2 cellular contexts compared by ENCODE assay signal in the genomic region with DNA sequence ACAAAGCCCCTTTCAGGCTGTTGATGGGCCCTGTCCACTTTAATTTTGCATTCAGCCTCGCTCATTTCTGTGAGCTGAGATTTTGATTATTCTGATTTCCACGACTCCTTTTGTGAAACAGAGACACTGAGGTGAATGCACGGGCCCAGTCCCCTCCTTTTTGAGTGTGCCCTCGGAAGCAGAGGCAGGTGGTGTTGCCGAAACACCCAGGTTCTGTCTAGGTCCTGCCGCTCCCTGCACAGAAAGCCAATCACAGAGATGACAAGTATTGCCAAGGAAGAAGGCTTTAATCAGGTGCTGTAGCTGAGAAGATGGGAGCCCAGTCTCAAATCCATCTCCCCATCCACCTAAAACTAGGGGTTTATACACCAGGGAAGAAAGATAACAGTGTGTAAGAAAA.
TF ChIP-seq lines count a peak whose summit lies in the region.

No MANE protein-coding gene starts in this region.

TF ChIP-seq in GM23338, 12 proteins besides CTCF, POLR2A, EP300 and RAD21:
- TF ChIP-seq NANOG (IDR thresholded peaks at IDR 0.05; ENCODE audit: borderline replicate concordance) (no peak), POLR2AphosphoS5 (IDR thresholded peaks at IDR 0.05; ENCODE audit: low read depth) (no peak)
- TF ChIP-seq, protein P1, sequence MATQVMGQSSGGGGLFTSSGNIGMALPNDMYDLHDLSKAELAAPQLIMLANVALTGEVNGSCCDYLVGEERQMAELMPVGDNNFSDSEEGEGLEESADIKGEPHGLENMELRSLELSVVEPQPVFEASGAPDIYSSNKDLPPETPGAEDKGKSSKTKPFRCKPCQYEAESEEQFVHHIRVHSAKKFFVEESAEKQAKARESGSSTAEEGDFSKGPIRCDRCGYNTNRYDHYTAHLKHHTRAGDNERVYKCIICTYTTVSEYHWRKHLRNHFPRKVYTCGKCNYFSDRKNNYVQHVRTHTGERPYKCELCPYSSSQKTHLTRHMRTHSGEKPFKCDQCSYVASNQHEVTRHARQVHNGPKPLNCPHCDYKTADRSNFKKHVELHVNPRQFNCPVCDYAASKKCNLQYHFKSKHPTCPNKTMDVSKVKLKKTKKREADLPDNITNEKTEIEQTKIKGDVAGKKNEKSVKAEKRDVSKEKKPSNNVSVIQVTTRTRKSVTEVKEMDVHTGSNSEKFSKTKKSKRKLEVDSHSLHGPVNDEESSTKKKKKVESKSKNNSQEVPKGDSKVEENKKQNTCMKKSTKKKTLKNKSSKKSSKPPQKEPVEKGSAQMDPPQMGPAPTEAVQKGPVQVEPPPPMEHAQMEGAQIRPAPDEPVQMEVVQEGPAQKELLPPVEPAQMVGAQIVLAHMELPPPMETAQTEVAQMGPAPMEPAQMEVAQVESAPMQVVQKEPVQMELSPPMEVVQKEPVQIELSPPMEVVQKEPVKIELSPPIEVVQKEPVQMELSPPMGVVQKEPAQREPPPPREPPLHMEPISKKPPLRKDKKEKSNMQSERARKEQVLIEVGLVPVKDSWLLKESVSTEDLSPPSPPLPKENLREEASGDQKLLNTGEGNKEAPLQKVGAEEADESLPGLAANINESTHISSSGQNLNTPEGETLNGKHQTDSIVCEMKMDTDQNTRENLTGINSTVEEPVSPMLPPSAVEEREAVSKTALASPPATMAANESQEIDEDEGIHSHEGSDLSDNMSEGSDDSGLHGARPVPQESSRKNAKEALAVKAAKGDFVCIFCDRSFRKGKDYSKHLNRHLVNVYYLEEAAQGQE (IDR thresholded peaks at IDR 0.05; ENCODE audit: unreplicated experiment): no peak

TF ChIP-seq in GM12891, 5 proteins besides CTCF, POLR2A, EP300 and RAD21:
- no peak for TF ChIP-seq SPI1 (IDR thresholded peaks at IDR 0.05; ENCODE audit: low read depth, low read length)
- no peak for TF ChIP-seq TAF1 (IDR thresholded peaks at IDR 0.05; ENCODE audit: low read depth, low read length)
- no peak for TF ChIP-seq POLR2AphosphoS5 (IDR thresholded peaks at IDR 0.05; ENCODE audit: low read depth, low read length)
- TF ChIP-seq PAX5 (IDR thresholded peaks at IDR 0.05; ENCODE audit: insufficient read depth, low read length, severe bottlenecking): no peak
- no peak for TF ChIP-seq POU2F2 (IDR thresholded peaks at IDR 0.05; ENCODE audit: low read depth, low read length)
